In the genomic region with DNA sequence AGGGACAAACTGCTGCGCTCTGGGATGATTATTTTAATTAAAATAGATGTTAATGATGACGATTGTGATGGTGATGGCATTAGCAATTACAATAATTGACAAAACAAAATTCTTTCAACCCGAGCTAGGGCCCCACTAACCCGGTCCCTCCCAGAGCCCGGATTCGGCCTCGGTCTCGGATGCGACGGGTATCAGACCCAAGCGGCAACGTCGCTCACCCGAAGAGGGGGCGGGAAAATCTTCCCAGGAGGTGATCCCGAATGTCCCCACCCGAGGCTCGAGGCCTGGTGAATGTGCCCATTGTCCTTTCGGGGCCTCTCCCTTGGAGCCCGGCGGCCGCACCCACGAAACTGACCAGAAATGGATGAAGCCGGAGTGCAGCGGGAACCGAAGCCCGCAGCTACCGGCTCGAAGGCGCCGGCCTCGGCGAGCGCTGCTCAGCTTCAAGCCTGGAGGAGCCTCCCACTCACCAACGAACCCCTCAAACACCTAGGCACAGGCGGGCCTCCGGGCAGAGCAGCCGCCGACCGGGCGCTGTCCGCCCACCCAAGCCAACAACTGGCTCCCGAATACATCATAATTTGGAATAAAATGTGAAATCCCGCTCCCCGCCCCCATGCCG, we compare ENCODE assay signal across 11 cellular contexts.
DNase-seq lines count a peak whose midpoint lies in the region; ATAC-seq lines count a peak whose summit lies in the region.
"Had no signal": no experiment of that assay in that cellular context is flagged by ENCODE, and none has a peak within 500 bp of the region (broad histone marks: within the 10 kb centered on the region; RNA-seq: fewer than 3 reads in every experiment).

No MANE protein-coding gene starts in this region.

- H3K9me3 ChIP-seq in iPS-20b (ENCODE audit: insufficient read depth, low read depth, low read length) = peaks cover 5% of the 10 kb centered on the region; the same call in 1 of the 2 replicates

- peaks cover 100% of the 10 kb centered on the region for H3K27me3 ChIP-seq in iPS-20b (ENCODE audit: insufficient read depth, low read length)

- no peak overlapping the region for H3K9ac ChIP-seq in iPS-20b (ENCODE audit: low read depth, low read length)

- H3K27ac ChIP-seq in iPS-20b (ENCODE audit: low read length) = no peak overlapping the region
- H3K27ac ChIP-seq: 22Rv1, VCaP had no signal

- ATAC-seq in stimulated activated naive CD8-positive, alpha-beta T cell treated with anti-CD3 and anti-CD28 coated beads, Interleukin-15, Interleukin-2, amounts not matched to agents 100 U/mL and 50 U/mL, for 24 hours = no peak
- ATAC-seq in GM18873 (IDR thresholded peaks at IDR 0.05; ENCODE audit: low FRiP score, unreplicated experiment) (no peak), GM19328 (IDR thresholded peaks at IDR 0.05; ENCODE audit: unreplicated experiment) (no peak)

- H3K36me3 ChIP-seq in iPS-20b (ENCODE audit: insufficient read depth, low read depth, low read length) = no peaks in the 10 kb centered on the region

- DNase-seq in DMS53 (lab: John Stamatoyannopoulos, UW) (peak; percentile 52), DMS53 treated with DMSO at 0.1 percent for 48 hours (lab: John Stamatoyannopoulos, UW; ENCODE audit: unreplicated experiment) (no peak), cortex of kidney (lab: John Stamatoyannopoulos, UW) (no peak)
- peak; percentile 35 for DNase-seq in activated T-cell treated with anti-CD3 and anti-CD28 coated beads, Interleukin-2, amount 50 U/mL, for 1 hour
- peak; percentile 27 for DNase-seq in stimulated activated naive CD8-positive, alpha-beta T cell treated with anti-CD3 and anti-CD28 coated beads, Interleukin-15, Interleukin-2, amounts not matched to agents 100 U/mL and 50 U/mL, for 24 hours
- DNase-seq: NCI-H524 treated with DMSO at 0.1 percent for 48 hours had no signal

- peak overlapping the region; percentile 54; the same call in 1 of the 2 replicates for H3K4me3 ChIP-seq in iPS-20b (ENCODE audit: low read length)

- peaks cover 28% of the 10 kb centered on the region; the same call in 1 of the 2 replicates for H3K4me1 ChIP-seq in iPS-20b (ENCODE audit: insufficient read depth, low read length)

Comparison
In these comparisons a context has a peak if more than half of its experiments do, and no peak if none do; other contexts are left out.
1. DNase-seq: peak in DMS53 (single experiment), activated T-cell treated with anti-CD3 and anti-CD28 coated beads, Interleukin-2, amount 50 U/mL, for 1 hour (single experiment) and stimulated activated naive CD8-positive, alpha-beta T cell treated with anti-CD3 and anti-CD28 coated beads, Interleukin-15, Interleukin-2, amounts not matched to agents 100 U/mL and 50 U/mL, for 24 hours (single experiment); none in DMS53 treated with DMSO at 0.1 percent for 48 hours (single experiment) and cortex of kidney (single experiment).